ENCODE assay signal across 14 cellular contexts in genomic region chr4:169282429-169283113, GRCh38. TPM values are rescaled to one million over a fixed set of nuclear protein-coding genes. Genes with fewer than 3 reads are reported as not detected.
DNase-seq lines count a peak whose midpoint lies in the region; ATAC-seq and TF ChIP-seq lines count a peak whose summit lies in the region.
"Had no signal": no experiment of that assay in that cellular context is flagged by ENCODE, and none has a peak within 500 bp of the region (broad histone marks: within the 10 kb centered on the region; RNA-seq: fewer than 3 reads in every experiment).

No MANE protein-coding gene starts in this region.

- peak; percentile 29 for DNase-seq in RKO (ENCODE audit: low spot score)
- no peak for DNase-seq in osteocyte (ENCODE audit: extremely low spot score, unreplicated experiment)
- DNase-seq in GF-D8 (lab: John Stamatoyannopoulos, UW), result no peak
- DNase-seq: activated CD8-positive, alpha-beta T cell treated with anti-CD3 and anti-CD28 coated beads for 36 hours; activated naive CD8-positive, alpha-beta T cell treated with anti-CD3 and anti-CD28 coated beads for 36 hours; Calu3; NCI-H1105 treated with DMSO at 0.1 percent for 48 hours; NCI-H69; ovary; stimulated activated CD4-positive, alpha-beta T cell treated with anti-CD3 and anti-CD28 coated beads, Interleukin-2, amount 100 ng/mL, for 48 hours had no signal

- H3K27ac Mint-ChIP-seq in osteocyte (ENCODE audit: unreplicated experiment), result peak overlapping the region; percentile 59
- H3K27ac Mint-ChIP-seq: activated CD8-positive, alpha-beta T cell treated with anti-CD3 and anti-CD28 coated beads for 36 hours; activated naive CD8-positive, alpha-beta T cell treated with anti-CD3 and anti-CD28 coated beads for 36 hours had no signal

- TF ChIP-seq CTCF in osteocyte (IDR thresholded peaks at IDR 0.05), result no peak

- H3K4me3 Mint-ChIP-seq in osteocyte (ENCODE audit: unreplicated experiment), result no peak overlapping the region
- H3K4me3 Mint-ChIP-seq: activated CD8-positive, alpha-beta T cell treated with anti-CD3 and anti-CD28 coated beads for 36 hours; activated naive CD8-positive, alpha-beta T cell treated with anti-CD3 and anti-CD28 coated beads for 36 hours had no signal

- H3K4me1 Mint-ChIP-seq in osteocyte (ENCODE audit: unreplicated experiment), result peaks cover 19% of the 10 kb centered on the region
- H3K4me1 Mint-ChIP-seq: activated naive CD8-positive, alpha-beta T cell treated with anti-CD3 and anti-CD28 coated beads for 36 hours had no signal

- no peaks in the 10 kb centered on the region for H3K9me3 Mint-ChIP-seq in osteocyte (ENCODE audit: unreplicated experiment)
- H3K9me3 Mint-ChIP-seq: activated CD8-positive, alpha-beta T cell treated with anti-CD3 and anti-CD28 coated beads for 36 hours; activated naive CD8-positive, alpha-beta T cell treated with anti-CD3 and anti-CD28 coated beads for 36 hours had no signal

- no peaks in the 10 kb centered on the region for H3K27me3 Mint-ChIP-seq in osteocyte (ENCODE audit: unreplicated experiment)
- H3K27me3 Mint-ChIP-seq: activated CD8-positive, alpha-beta T cell treated with anti-CD3 and anti-CD28 coated beads for 36 hours; activated naive CD8-positive, alpha-beta T cell treated with anti-CD3 and anti-CD28 coated beads for 36 hours had no signal

- peak; percentile 77 for ATAC-seq in GM18868 (IDR thresholded peaks at IDR 0.05; ENCODE audit: unreplicated experiment)
- peak; percentile 71 for ATAC-seq in esophagus mucosa
- ATAC-seq in GM21447 (IDR thresholded peaks at IDR 0.05; ENCODE audit: unreplicated experiment), result no peak
- ATAC-seq in GM21717 (IDR thresholded peaks at IDR 0.05; ENCODE audit: unreplicated experiment), result no peak
- ATAC-seq: activated CD8-positive, alpha-beta T cell treated with anti-CD3 and anti-CD28 coated beads for 36 hours had no signal

- no peaks in the 10 kb centered on the region for H3K36me3 Mint-ChIP-seq in osteocyte (ENCODE audit: unreplicated experiment)
- H3K36me3 Mint-ChIP-seq: activated naive CD8-positive, alpha-beta T cell treated with anti-CD3 and anti-CD28 coated beads for 36 hours had no signal

RNA-seq across cellular contexts. Expression of gene SH3RF1, which starts 11.8 kb away (rescaled TPM):
- total RNA-seq in esophagus mucosa, result 5.4 TPM
- total RNA-seq in osteocyte, result 27.6 and 31.8 TPM in 2 replicates

Comparison
In these comparisons a context has a peak if more than half of its experiments do, and no peak if none do; other contexts are left out.
1. ATAC-seq: peak in GM18868 (single experiment) and esophagus mucosa (single experiment); none in GM21447 (single experiment) and GM21717 (single experiment).